33 cellular contexts compared by ENCODE assay signal in genomic region chr3:108357042-108357441, GRCh38.
"Had no signal": no experiment of that assay in that cellular context is flagged by ENCODE, and none has a peak within 500 bp of the region (broad histone marks: within the 10 kb centered on the region; RNA-seq: fewer than 3 reads in every experiment).

No MANE protein-coding gene starts in this region.

- DNase-seq: Karpas-422, Kasumi-1, MG63, MM.1S, MV-4-11, NCI-H1048, NCI-H1092, NCI-H1092 treated with DMSO at 0.1 percent for 48 hours, NCI-H1105, NCI-H1105 treated with DMSO at 0.1 percent for 48 hours, NCI-H1417, NCI-H1417 treated with DMSO at 0.1 percent for 48 hours, NCI-H1436, NCI-H1436 treated with DMSO at 0.1 percent for 48 hours, NCI-H146, NCI-H1694, NCI-H1694 treated with DMSO at 0.1 percent for 48 hours, NCI-H187, NCI-H187 treated with DMSO at 0.1 percent for 48 hours, NCI-H1930, NCI-H2029, NCI-H2029 treated with DMSO at 0.1 percent for 48 hours, NCI-H2081, NCI-H2081 treated with DMSO at 0.1 percent for 48 hours, NCI-H2107, NCI-H2171, NCI-H2171 treated with DMSO at 0.1 percent for 48 hours, NCI-H2227 treated with DMSO at 0.1 percent for 48 hours, NCI-H345, NCI-H446, NCI-H446 treated with DMSO at 0.1 percent for 48 hours, NCI-H510A, NCI-H510A treated with DMSO at 0.1 percent for 48 hours had no signal
